In genomic region chr20:43955244-43956191, GRCh38 we compare ENCODE assay signal across 1 cellular context.
TF ChIP-seq lines count a peak whose summit lies in the region.

No MANE protein-coding gene starts in this region.

TF ChIP-seq in WTC11, 78 proteins besides CTCF, POLR2A, EP300 and RAD21 (continued from another document):
- TF ChIP-seq STAT6 (CRISPR knock-in tag; conservative IDR thresholded peaks at IDR 0.05; ENCODE audit: low read depth), result no peak
- TF ChIP-seq PREB (CRISPR knock-in tag; IDR thresholded peaks at IDR 0.05; ENCODE audit: borderline replicate concordance), result no peak
- no peak for TF ChIP-seq FOXJ3 (CRISPR knock-in tag; IDR thresholded peaks at IDR 0.05; ENCODE audit: borderline replicate concordance)
- TF ChIP-seq ELF4 (CRISPR knock-in tag; IDR thresholded peaks at IDR 0.05; ENCODE audit: low read depth), result no peak
- TF ChIP-seq SP1 (CRISPR knock-in tag; conservative IDR thresholded peaks at IDR 0.05), result no peak
- TF ChIP-seq ESRRA (CRISPR knock-in tag; IDR thresholded peaks at IDR 0.05; ENCODE audit: borderline replicate concordance), result no peak
